Comparison of ENCODE assay signal across 19 cellular contexts in the genomic region with DNA sequence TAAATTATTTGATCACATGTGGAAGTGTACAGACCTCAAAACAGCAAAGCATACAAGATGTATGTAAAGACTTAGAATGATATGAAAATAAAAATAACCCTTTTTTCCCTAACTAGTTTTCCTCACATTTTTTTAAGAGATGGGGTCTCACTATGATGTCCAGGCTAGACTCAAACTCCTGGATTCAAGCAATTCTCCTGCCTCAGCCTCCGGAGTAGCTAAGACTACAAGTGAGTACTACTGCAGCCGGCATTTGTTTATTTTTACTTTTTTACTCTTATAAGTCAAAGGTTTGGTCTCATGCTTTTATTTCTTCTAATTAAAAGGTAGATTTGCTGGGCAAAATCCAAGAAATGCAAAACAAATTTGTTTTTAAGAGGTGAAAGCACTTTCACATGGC.
"Had no signal": no experiment of that assay in that cellular context is flagged by ENCODE, and none has a peak within 500 bp of the region (broad histone marks: within the 10 kb centered on the region; RNA-seq: fewer than 3 reads in every experiment).

No MANE protein-coding gene starts in this region.

- H3K27me3 ChIP-seq: esophagus muscularis mucosa, gastrocnemius medialis, stomach had no signal

- H3K4me3 ChIP-seq: esophagus muscularis mucosa, gastrocnemius medialis, left ventricle myocardium inferior, lung, prostate gland, stomach had no signal

- H3K9me3 ChIP-seq: esophagus muscularis mucosa, gastrocnemius medialis, left ventricle myocardium inferior, prostate gland, stomach had no signal

- H3K9ac ChIP-seq: parathyroid adenoma had no signal

- ATAC-seq: gastrocnemius medialis, left cardiac atrium, sciatic nerve had no signal

- DNase-seq: effector memory CD4-positive, alpha-beta T cell; gastrocnemius medialis; immature natural killer cell; kidney; left cardiac atrium; left ventricle myocardium inferior; mesendoderm; naive B cell; retina; stimulated activated CD4-positive, alpha-beta T cell treated with anti-CD3 and anti-CD28 coated beads, Interleukin-12 subunit alpha, Interleukin-12 subunit beta, amount 100 ng/mL, for 4 hours; stimulated activated naive CD4-positive, alpha-beta T cell; stomach; substantia nigra had no signal

- H2AFZ ChIP-seq: parathyroid adenoma had no signal

- H3K27me3 Mint-ChIP-seq: naive B cell had no signal

- H3K27ac Mint-ChIP-seq: naive B cell, nephron had no signal

- H3K4me3 Mint-ChIP-seq: immature natural killer cell, naive B cell, nephron had no signal

- H3K36me3 ChIP-seq: esophagus muscularis mucosa, gastrocnemius medialis, left ventricle myocardium inferior, prostate gland, stomach had no signal

- H3K27ac ChIP-seq: parathyroid adenoma, prostate gland, stomach had no signal

- H3K9me3 Mint-ChIP-seq: immature natural killer cell, nephron had no signal
